Comparison of ENCODE assay signal across 16 cellular contexts in the genomic region with DNA sequence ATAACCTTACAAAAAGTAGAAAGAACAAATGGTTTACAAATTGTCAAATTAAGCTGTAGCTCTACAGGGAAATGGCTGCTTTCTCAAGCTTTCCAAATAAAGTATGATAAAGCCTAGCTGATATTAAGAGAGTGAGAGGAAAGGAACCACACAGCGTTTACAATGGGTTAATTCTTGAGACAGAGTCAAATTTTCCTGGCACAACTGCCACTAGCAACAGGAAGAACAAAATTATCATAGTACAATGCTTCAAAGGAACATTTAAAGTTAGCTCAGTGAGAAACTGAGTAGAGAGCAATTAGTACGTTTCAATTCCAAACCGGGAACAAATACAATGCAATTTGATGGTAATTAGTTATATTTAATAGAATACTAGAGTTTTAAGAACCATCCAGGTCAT.
DNase-seq lines count a peak whose midpoint lies in the region; ATAC-seq and TF ChIP-seq lines count a peak whose summit lies in the region.
"Had no signal": no experiment of that assay in that cellular context is flagged by ENCODE, and none has a peak within 500 bp of the region (broad histone marks: within the 10 kb centered on the region; RNA-seq: fewer than 3 reads in every experiment).

No MANE protein-coding gene starts in this region.

- TF ChIP-seq EP300 in gastroesophageal sphincter (IDR thresholded peaks at IDR 0.05) (no peak), sigmoid colon (IDR thresholded peaks at IDR 0.05) (no peak)

- peak; percentile 33 for DNase-seq in G401 (ENCODE audit: low spot score)
- DNase-seq in ascending aorta (ENCODE audit: low spot score in 2 of 2) = no peak
- DNase-seq in sigmoid colon = no peak
- DNase-seq in NCI-H69 (lab: John Stamatoyannopoulos, UW) = no peak
- DNase-seq in effector memory CD4-positive, alpha-beta T cell = no peak
- no peak for DNase-seq in cortex of kidney (lab: John Stamatoyannopoulos, UW)
- no peak for DNase-seq in SHP77 treated with DMSO at 0.1 percent for 48 hours (lab: John Stamatoyannopoulos, UW)
- DNase-seq: activated T-cell treated with anti-CD3 and anti-CD28 coated beads, Interleukin-2, amount 50 U/mL, for 48 hours; AML-193; brain microvascular endothelial cell; DMS79 treated with DMSO at 0.1 percent for 48 hours; hypothalamus; NCI-H2227 treated with DMSO at 0.1 percent for 48 hours; stimulated activated CD4-positive, alpha-beta T cell treated with anti-CD3 and anti-CD28 coated beads, Interleukin-12 subunit alpha, Interleukin-12 subunit beta, amount 100 ng/mL, for 4 hours; T-cell had no signal

- ATAC-seq in gastroesophageal sphincter = no peak
- ATAC-seq: T-cell had no signal

- H3K27ac ChIP-seq in ascending aorta (peak overlapping the region; percentile 55 to 70), gastroesophageal sphincter (peak overlapping the region; percentile 40 to 61 (median 54)), sigmoid colon (peak overlapping the region; percentile 11 to 63 (median 38))
- no peak overlapping the region for H3K27ac ChIP-seq in effector memory CD4-positive, alpha-beta T cell (ENCODE audit: insufficient read depth, low read length, poor library complexity, severe bottlenecking)
- H3K27ac ChIP-seq: brain microvascular endothelial cell had no signal

- intact Hi-C loops in ascending aorta (cut with DNase I) (loop anchor here (10.0 kb wide), 2 partner anchors 116 to 366 kb away; partner anchors contain the start of gene PPP1R12A), sigmoid colon (cut with DNase I) (no loop called here)

- H3K27me3 ChIP-seq in ascending aorta (no peaks in the 10 kb centered on the region), gastroesophageal sphincter (no peaks in the 10 kb centered on the region), sigmoid colon (no peaks in the 10 kb centered on the region)
- H3K27me3 ChIP-seq in effector memory CD4-positive, alpha-beta T cell (replicated peaks; ENCODE audit: control insufficient read depth, insufficient read depth, low read length, poor library complexity, severe bottlenecking) = no peaks in the 10 kb centered on the region
- H3K27me3 ChIP-seq: brain microvascular endothelial cell had no signal

- H3K4me1 ChIP-seq in ascending aorta (peaks cover 0 to 19% of the 10 kb centered on the region in 2 donors), gastroesophageal sphincter (peaks cover 7 to 58% (median 8%) of the 10 kb centered on the region in 3 donors), sigmoid colon (peaks cover 0 to 47% (median 15%) of the 10 kb centered on the region in 4 donors)
- H3K4me1 ChIP-seq in effector memory CD4-positive, alpha-beta T cell (ENCODE audit: control insufficient read depth, insufficient read depth, low read length, poor library complexity, severe bottlenecking) = no peaks in the 10 kb centered on the region

- H3K36me3 ChIP-seq in ascending aorta = peaks cover 13 to 25% of the 10 kb centered on the region in 2 donors
- H3K36me3 ChIP-seq in gastroesophageal sphincter = peaks cover 3 to 23% of the 10 kb centered on the region in 2 donors
- H3K36me3 ChIP-seq in sigmoid colon = peaks cover 0 to 29% (median 0%) of the 10 kb centered on the region in 4 donors
- H3K36me3 ChIP-seq in effector memory CD4-positive, alpha-beta T cell (ENCODE audit: control insufficient read depth, insufficient read depth, low read length) = peaks cover 35% of the 10 kb centered on the region

- WGBS in gastroesophageal sphincter (ENCODE audit: low coverage in 1 of 2), 2 donors = 3 to 6% methylated on average over 3 of the region's 3 CpGs
- 68 to 74% methylated on average over 3 of the region's 3 CpGs for WGBS in sigmoid colon, 2 donors

- TF ChIP-seq CTCF in ascending aorta (IDR thresholded peaks at IDR 0.05) (no peak), gastroesophageal sphincter (IDR thresholded peaks at IDR 0.05) (no peak), sigmoid colon (IDR thresholded peaks at IDR 0.05) (no peak)

- TF ChIP-seq POLR2A in gastroesophageal sphincter (IDR thresholded peaks at IDR 0.05) (no peak), sigmoid colon (IDR thresholded peaks at IDR 0.05) (no peak)

- in situ Hi-C loops in G401 (cut with HindIII; ENCODE audit: low sequenced_read_pairs) = no loop called here

- H3K9me3 ChIP-seq in ascending aorta (no peaks in the 10 kb centered on the region), gastroesophageal sphincter (no peaks in the 10 kb centered on the region), sigmoid colon (no peaks in the 10 kb centered on the region)
- no peaks in the 10 kb centered on the region for H3K9me3 ChIP-seq in effector memory CD4-positive, alpha-beta T cell (ENCODE audit: control insufficient read depth, low read length)

- H3K4me3 ChIP-seq in ascending aorta (peak overlapping the region in 1 of 2 donors; percentile 1), gastroesophageal sphincter (no peak overlapping the region), sigmoid colon (no peak overlapping the region)
- H3K4me3 ChIP-seq in effector memory CD4-positive, alpha-beta T cell (ENCODE audit: insufficient read depth, low read depth, low read length, poor library complexity, severe bottlenecking) = no peak overlapping the region
